Comparison of ENCODE assay signal across 9 cellular contexts in genomic region chr9:27660148-27660547, GRCh38.
"Had no signal": no experiment of that assay in that cellular context is flagged by ENCODE, and none has a peak within 500 bp of the region (broad histone marks: within the 10 kb centered on the region; RNA-seq: fewer than 3 reads in every experiment).

No MANE protein-coding gene starts in this region.

- H3K4me3 ChIP-seq: GM23248, GM23338, HAP-1 had no signal

- H3K36me3 ChIP-seq: HAP-1 had no signal

- H3K4me2 ChIP-seq: GM23338 had no signal

- H3K9ac ChIP-seq: GM23248 had no signal

- ATAC-seq: GM23338, HCT116 had no signal

- H3K4me1 ChIP-seq: HAP-1 had no signal

- H3K9me3 ChIP-seq: HAP-1 had no signal

- DNase-seq: GM23248, GOT3, H7, H9, HCEC 1CT, HFFc6 had no signal

- H3K27ac ChIP-seq: GM23248 had no signal

- H2AFZ ChIP-seq: GM23248, GM23338 had no signal
